In genomic region chr18:68714356-68714706, GRCh38 we compare ENCODE assay signal across 7 cellular contexts. TPM values are rescaled to one million over a fixed set of nuclear protein-coding genes. Genes with fewer than 3 reads are reported as not detected.
DNase-seq lines count a peak whose midpoint lies in the region; ATAC-seq, FAIRE-seq and TF ChIP-seq lines count a peak whose summit lies in the region.

No MANE protein-coding gene starts in this region.

- H3K9ac ChIP-seq in K562 (ENCODE audit: insufficient read depth in 1 of 2, low read depth in 2 of 2, low read length in 2 of 2) = peak overlapping the region; percentile 82 to 93

- H3K36me3 Mint-ChIP-seq in immature natural killer cell = peaks cover 0 to 9% (median 3%) of the 10 kb centered on the region in 3 donors
- H3K36me3 Mint-ChIP-seq in stimulated activated naive B cell treated with anti-CD40 and anti-IgM and Interleukin-4, amounts not matched to agents 10 μg/mL and 1 μg/mL and 100 μg/mL, for 72 hours = peaks cover 11% of the 10 kb centered on the region in 2 donors

- TF ChIP-seq CTCF in K562 (IDR thresholded peaks at IDR 0.05 in 2 of 3, conservative IDR thresholded peaks at IDR 0.05 in 1 of 3; ENCODE audit: insufficient read depth in 2 of 3, low read depth in 1 of 3, low read length in 3 of 3) = no peak

- peak overlapping the region; percentile 93 for H2AFZ ChIP-seq in K562 (ENCODE audit: low read depth, low read length)

- FAIRE-seq in K562 (lab: Jason Lieb, UNC) = no peak

- DNase-seq in GM03348 (ENCODE audit: low spot score) (peak; percentile 24), MG63 (no peak), K562 (ENCODE audit: extremely low read depth in 1 of 4, low spot score in 3 of 4) (peak; percentile 12 to 25 (median 16)), immature natural killer cell (no peak)
- DNase-seq in stimulated activated naive B cell treated with anti-CD40 and anti-IgM and Interleukin-4, amounts not matched to agents 10 μg/mL and 1 μg/mL and 100 μg/mL, for 72 hours = no peak
- no peak for DNase-seq in NK-92 treated with Interleukin-12 subunit alpha and Interleukin-12 subunit beta, amount 100 ng/mL, for 24 hours (lab: John Stamatoyannopoulos, UW)

- no peaks in the 10 kb centered on the region for H4K20me1 ChIP-seq in K562 (replicated peaks; ENCODE audit: control insufficient read depth, insufficient read depth, low read length)

- H3K27me3 Mint-ChIP-seq in immature natural killer cell (ENCODE audit: low read depth in 3 of 3) = peaks cover 4 to 7% (median 5%) of the 10 kb centered on the region in 3 donors
- no peaks in the 10 kb centered on the region for H3K27me3 Mint-ChIP-seq in stimulated activated naive B cell treated with anti-CD40 and anti-IgM and Interleukin-4, amounts not matched to agents 10 μg/mL and 1 μg/mL and 100 μg/mL, for 72 hours

- peak overlapping the region; percentile 83 for H3K4me3 ChIP-seq in MG63
- peak overlapping the region; percentile 92 for H3K4me3 ChIP-seq in K562

- H3K9me1 ChIP-seq in K562 (ENCODE audit: control insufficient read depth, insufficient read depth, low read length) = no peaks in the 10 kb centered on the region

- no peak for TF ChIP-seq RAD21 in K562 (CRISPR knock-in tag; conservative IDR thresholded peaks at IDR 0.05 in 1 of 2, IDR thresholded peaks at IDR 0.05 in 1 of 2)

- H3K27ac Mint-ChIP-seq in immature natural killer cell = peak overlapping the region; percentile 70 to 92 (median 90)
- H3K27ac Mint-ChIP-seq in stimulated activated naive B cell treated with anti-CD40 and anti-IgM and Interleukin-4, amounts not matched to agents 10 μg/mL and 1 μg/mL and 100 μg/mL, for 72 hours = peak overlapping the region; percentile 95

- H3K4me1 ChIP-seq in K562 (replicated peaks in 1 of 2; ENCODE audit: control insufficient read depth in 2 of 2, insufficient read depth in 2 of 2, low read length in 2 of 2) = no peaks in the 10 kb centered on the region; a peak in 1 of 5 replicates

- in situ Hi-C loops in K562 (cut with MboI) = no loop called here

- TSS peak; percentile 46 for BruUV-seq in K562 (replicated peaks; lab: Mats Ljungman, UMichigan)

- H3K4me1 Mint-ChIP-seq in immature natural killer cell = peaks cover 40 to 63% of the 10 kb centered on the region in 2 donors
- H3K4me1 Mint-ChIP-seq in stimulated activated naive B cell treated with anti-CD40 and anti-IgM and Interleukin-4, amounts not matched to agents 10 μg/mL and 1 μg/mL and 100 μg/mL, for 72 hours = peaks cover 14 to 26% of the 10 kb centered on the region in 2 donors

- intact Hi-C loops in K562 (cut with micrococcal nuclease) = no loop called here

- H3K4me2 ChIP-seq in K562 (ENCODE audit: insufficient read depth, low read length) = peak overlapping the region; percentile 88

- 0% methylated on average over 13 of the region's 15 CpGs for WGBS in K562 (ENCODE audit: insufficient coverage, low coverage, missing lambda C conversion rate)

- ATAC-seq in GM21717 (IDR thresholded peaks at IDR 0.05; ENCODE audit: unreplicated experiment) (peak; percentile 25), K562 (peak; percentile 70)
- ATAC-seq in stimulated activated naive B cell treated with anti-CD40 and anti-IgM and Interleukin-4, amounts not matched to agents 10 μg/mL and 1 μg/mL and 100 μg/mL, for 72 hours (replicated peaks) = peak; percentile 10 to 13

- TF ChIP-seq POLR2A in K562 (conservative IDR thresholded peaks at IDR 0.05) = no peak

- peaks cover 45% of the 10 kb centered on the region for H3K79me2 ChIP-seq in K562 (ENCODE audit: control insufficient read depth, insufficient read depth, low read length)

- CTCF ChIA-PET in K562 (lab: Yijun Ruan, JAX; ENCODE audit: low intra/inter-chr PET ratio) = no interaction called here

- no peak for TF ChIP-seq EP300 in K562 (IDR thresholded peaks at IDR 0.05; ENCODE audit: low read length)

- H3K4me3 Mint-ChIP-seq in immature natural killer cell = peak overlapping the region; percentile 98 to 99 (median 99)
- peak overlapping the region; percentile 91 to 92 for H3K4me3 Mint-ChIP-seq in stimulated activated naive B cell treated with anti-CD40 and anti-IgM and Interleukin-4, amounts not matched to agents 10 μg/mL and 1 μg/mL and 100 μg/mL, for 72 hours

- peaks cover 29% of the 10 kb centered on the region for H3K36me3 ChIP-seq in MG63
- peaks cover 39% of the 10 kb centered on the region for H3K36me3 ChIP-seq in K562 (ENCODE audit: control insufficient read depth, insufficient read depth, low read length)

- H3K9me3 ChIP-seq in MG63 (no peaks in the 10 kb centered on the region), K562 (replicated peaks; ENCODE audit: control insufficient read depth, insufficient read depth, low read depth, low read length) (no peaks in the 10 kb centered on the region)

- POLR2A ChIA-PET in K562 (lab: Yijun Ruan, JAX) = interaction anchor here (0.6 to 1.0 kb wide), 2 partner anchors 9 to 1371 kb away, joined by 3 read pairs; no protein-coding TSS in a partner anchor

- no peaks in the 10 kb centered on the region for H3K27me3 ChIP-seq in MG63
- H3K27me3 ChIP-seq in K562 (ENCODE audit: control insufficient read depth in 2 of 2, insufficient read depth in 2 of 2, low read length in 2 of 2) = no peaks in the 10 kb centered on the region

- no peaks in the 10 kb centered on the region for H3K9me3 Mint-ChIP-seq in immature natural killer cell
- H3K9me3 Mint-ChIP-seq in stimulated activated naive B cell treated with anti-CD40 and anti-IgM and Interleukin-4, amounts not matched to agents 10 μg/mL and 1 μg/mL and 100 μg/mL, for 72 hours = no peaks in the 10 kb centered on the region

- H3K27ac ChIP-seq in K562 (ENCODE audit: extremely low read depth, low read depth, low read length) = peak overlapping the region; percentile 82

TF ChIP-seq in K562, 482 proteins besides CTCF, POLR2A, EP300 and RAD21 (continues in another document):
- TF ChIP-seq MBD1 (CRISPR knock-in tag; IDR thresholded peaks at IDR 0.05) (no peak), RNF2 (IDR thresholded peaks at IDR 0.05) (no peak)

RNA-seq across cellular contexts. Expression of gene TMX3, which starts 0.6 kb away (rescaled TPM):
- 32.7 and 41.5 TPM in 2 replicates for total RNA-seq in MG63 (2014; rRNA removed; shearing (Covaris generic); ENCODE audit: low replicate concordance)
- total RNA-seq in K562 (2011; cell fraction: chromatin; rRNA removed; ENCODE audit: low replicate concordance) = 42.1 and 148 TPM in 2 replicates
- 19.8 and 27.4 TPM in 2 replicates for total RNA-seq in K562 (2011; cell fraction: nucleolus; rRNA removed)
- total RNA-seq in K562 (2011; cell fraction: nucleoplasm; rRNA removed) = 64.2 and 113 TPM in 2 replicates
- total RNA-seq in K562 (2014; rRNA removed) = 11.3 and 16.2 TPM in 2 replicates
- 28.3 and 30.8 TPM in 2 replicates for total RNA-seq in K562 (2014; rRNA removed; fragmentation: Illumina TruSeq; extraction: Trizol)
- total RNA-seq in K562 (2015; rRNA removed; fragmentation: Illumina TruSeq; extraction: Trizol) = 21.0 and 21.6 TPM in 2 replicates
- total RNA-seq in K562 (2021) = 21.0 and 26.2 TPM in 2 replicates
- polyA plus RNA-seq in K562 (2011; rRNA removed) = 27.0 and 40.5 TPM in 2 replicates
- polyA plus RNA-seq in K562 (2011; cell fraction: cytosol; rRNA removed) = 8.7 and 9.5 TPM in 2 replicates
- 93.6 and 99.6 TPM in 2 replicates for polyA plus RNA-seq in K562 (2011; cell fraction: nucleus; rRNA removed)
- 12.4 and 17.1 TPM in 2 replicates for polyA plus RNA-seq in K562 (2012)
- polyA plus RNA-seq in K562 (2014; fragmentation: Illumina TruSeq; extraction: Trizol) = 16.3 and 20.7 TPM in 2 replicates
- polyA plus RNA-seq in K562 (2014; fragmentation: Nextera tagmentation; extraction: Ambion mirVana) = 10 to 100 TPM; 13.2 to 14.2 TPM
- 14.8 and 17.8 TPM in 2 replicates for polyA plus RNA-seq in K562 (2014; rRNA removed)
- polyA minus RNA-seq in K562 (2011; rRNA and poly(A)+ RNA removed) = 37.7 and 38.8 TPM in 2 replicates
- polyA minus RNA-seq in K562 (2011; cell fraction: cytosol; rRNA and poly(A)+ RNA removed) = 20.2 and 20.9 TPM in 2 replicates
- polyA minus RNA-seq in K562 (2011; cell fraction: nucleus; rRNA and poly(A)+ RNA removed) = 47.1 and 73.5 TPM in 2 replicates
- 10 to 100 TPM; 20.7 to 22.6 (median 21.3) TPM for polyA plus RNA-seq in immature natural killer cell

Comparison
In these comparisons a context has a peak if more than half of its experiments do, and no peak if none do; other contexts are left out.
1. DNase-seq: peak in GM03348 (single experiment) and K562 (4 of 4); none in MG63 (single experiment), immature natural killer cell (0 of 3), stimulated activated naive B cell treated with anti-CD40 and anti-IgM and Interleukin-4, amounts not matched to agents 10 μg/mL and 1 μg/mL and 100 μg/mL, for 72 hours (single experiment) and NK-92 treated with Interleukin-12 subunit alpha and Interleukin-12 subunit beta, amount 100 ng/mL, for 24 hours (single experiment).
2. ATAC-seq: peak in every context shown above with its lines; median percentile 70 in K562; 25 in GM21717; 12 in stimulated activated naive B cell treated with anti-CD40 and anti-IgM and Interleukin-4, amounts not matched to agents 10 μg/mL and 1 μg/mL and 100 μg/mL, for 72 hours.